11 cellular contexts compared by ENCODE assay signal in the genomic region with DNA sequence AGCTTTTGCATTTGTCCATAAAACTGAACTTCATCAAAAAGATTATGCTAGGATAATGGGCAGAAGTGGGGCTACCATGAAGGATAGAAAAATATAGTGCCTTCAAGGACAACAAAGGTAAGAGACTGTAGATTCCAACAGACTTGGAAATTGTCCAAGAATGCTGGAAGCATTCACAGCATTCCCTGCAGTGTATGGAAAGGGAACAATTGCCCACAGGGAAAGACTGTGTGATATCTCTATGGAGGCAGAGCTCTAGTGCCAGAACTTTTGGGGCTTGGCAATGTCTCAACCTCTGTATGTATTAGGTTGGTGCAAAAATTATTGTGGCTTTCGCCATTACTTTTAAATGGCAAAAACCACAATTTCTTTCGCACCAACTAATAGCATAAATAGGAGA.
"Had no signal": no experiment of that assay in that cellular context is flagged by ENCODE, and none has a peak within 500 bp of the region (broad histone marks: within the 10 kb centered on the region; RNA-seq: fewer than 3 reads in every experiment).

No MANE protein-coding gene starts in this region.

- H3K36me3 ChIP-seq: colonic mucosa had no signal

- ATAC-seq: activated CD4-positive, CD25-positive, alpha-beta regulatory T cell treated with anti-CD3 and anti-CD28 coated beads, Interleukin-2, amount 50 U/mL, for 24 hours had no signal

- H3K4me2 ChIP-seq: hepatocyte had no signal

- DNase-seq: activated effector memory CD4-positive, alpha-beta T cell treated with Interleukin-2 at 50 U/mL for 16 hours; activated T-cell treated with anti-CD3 and anti-CD28 coated beads, Interleukin-2, amount 50 U/mL, for 1 hour; colonic mucosa; effector CD4-positive, alpha-beta T cell; nephron progenitor cell; stimulated activated CD4-positive, alpha-beta T cell treated with anti-CD3 and anti-CD28 coated beads, Interleukin-2, amount 100 ng/mL, for 48 hours; stimulated activated naive CD4-positive, alpha-beta T cell treated with Interleukin-2 at 50 U/mL for 16 hours had no signal

- H2AFZ ChIP-seq: hepatocyte had no signal

- H3K27me3 ChIP-seq: colonic mucosa, hepatocyte had no signal

- H3K4me1 ChIP-seq: colonic mucosa had no signal

- H3K27ac Mint-ChIP-seq: activated naive CD4-positive, alpha-beta T cell treated with anti-CD3 and anti-CD28 coated beads, Interleukin-2, amount 50 U/mL, for 24 hours; nephron progenitor cell had no signal

- H3K4me1 Mint-ChIP-seq: activated naive CD4-positive, alpha-beta T cell treated with anti-CD3 and anti-CD28 coated beads, Interleukin-2, amount 50 U/mL, for 24 hours had no signal

- H3K4me3 ChIP-seq: colonic mucosa, hepatocyte had no signal

- H3K9me3 ChIP-seq: colonic mucosa had no signal

- H3K36me3 Mint-ChIP-seq: activated naive CD4-positive, alpha-beta T cell treated with anti-CD3 and anti-CD28 coated beads, Interleukin-2, amount 50 U/mL, for 24 hours had no signal

- H3K4me3 Mint-ChIP-seq: activated naive CD4-positive, alpha-beta T cell treated with anti-CD3 and anti-CD28 coated beads, Interleukin-2, amount 50 U/mL, for 24 hours; nephron progenitor cell had no signal

- H3K27ac ChIP-seq: colonic mucosa, epithelial cell of prostate, hepatocyte had no signal

- H3K79me2 ChIP-seq: hepatocyte had no signal

- H3K9me3 Mint-ChIP-seq: nephron progenitor cell had no signal

- H3K27me3 Mint-ChIP-seq: activated naive CD4-positive, alpha-beta T cell treated with anti-CD3 and anti-CD28 coated beads, Interleukin-2, amount 50 U/mL, for 24 hours had no signal
